Comparison of ENCODE assay signal across 9 cellular contexts in genomic region chr1:108747898-108748297, GRCh38. TPM values are rescaled to one million over a fixed set of nuclear protein-coding genes. Genes with fewer than 3 reads are reported as not detected.
A peak's percentile ranks its signal among the peaks of the same experiment; 100 is the strongest.
DNase-seq lines count a peak whose midpoint lies in the region; TF ChIP-seq lines count a peak whose summit lies in the region.
"Had no signal": no experiment of that assay in that cellular context is flagged by ENCODE, and none has a peak within 500 bp of the region (broad histone marks: within the 10 kb centered on the region; RNA-seq: fewer than 3 reads in every experiment).

No MANE protein-coding gene starts in this region.

- H3K4me1 ChIP-seq in Caco-2: no peaks in the 10 kb centered on the region
- H3K4me1 ChIP-seq in neural progenitor cell: peaks cover 10% of the 10 kb centered on the region

- no peaks in the 10 kb centered on the region for H3K9me3 Mint-ChIP-seq in Caco-2 (ENCODE audit: unreplicated experiment)
- H3K9me3 Mint-ChIP-seq in neural progenitor cell: no peaks in the 10 kb centered on the region
- H3K9me3 Mint-ChIP-seq: activated T-helper 2 cell treated with anti-CD3 and anti-CD28 coated beads, Interferon-gamma antibody, Interleukin-2, Interleukin-4, amounts not matched to agents 10 μg/mL and 5 μg/mL and 100 μg/mL, durations not matched to agents 14 hours and 24 hours and 36 hours had no signal

- H3K36me3 Mint-ChIP-seq in Caco-2 (ENCODE audit: insufficient read depth, unreplicated experiment) (peaks cover 12% of the 10 kb centered on the region), neural progenitor cell (peaks cover 8% of the 10 kb centered on the region)

- H4K20me1 ChIP-seq in neural progenitor cell (ENCODE audit: low read depth): no peaks in the 10 kb centered on the region

- H3K4me1 Mint-ChIP-seq in Caco-2 (ENCODE audit: low read depth, unreplicated experiment): peaks cover 9% of the 10 kb centered on the region
- peaks cover 19% of the 10 kb centered on the region for H3K4me1 Mint-ChIP-seq in neural progenitor cell

- no peak for DNase-seq in Caco-2
- peak; percentile 84 for DNase-seq in NOMO-1 treated with DMSO at 0.1 percent for 48 hours (lab: John Stamatoyannopoulos, UW; ENCODE audit: unreplicated experiment)
- DNase-seq in dorsolateral prefrontal cortex: no peak
- no peak for DNase-seq in neural progenitor cell (ENCODE audit: low spot score)
- DNase-seq in foreskin melanocyte: no peak
- DNase-seq in NCI-H748 (lab: John Stamatoyannopoulos, UW; ENCODE audit: unreplicated experiment): no peak
- DNase-seq in A172 (ENCODE audit: low spot score): no peak
- no peak for DNase-seq in NCI-H1930 (lab: John Stamatoyannopoulos, UW)

- H3K4me2 ChIP-seq in neural progenitor cell: peak overlapping the region; percentile 86

- H2AFZ ChIP-seq in neural progenitor cell (replicated peaks): no peak overlapping the region

- H3F3A ChIP-seq in neural progenitor cell (ENCODE audit: low read depth): peaks cover 12% of the 10 kb centered on the region

- no peak overlapping the region for H3K9ac ChIP-seq in neural progenitor cell

- H3K27ac Mint-ChIP-seq in Caco-2 (ENCODE audit: unreplicated experiment) (no peak overlapping the region), neural progenitor cell (no peak overlapping the region)

- H3K36me3 ChIP-seq in Caco-2 (ENCODE audit: control insufficient read depth, insufficient read depth, low read length) (no peaks in the 10 kb centered on the region), neural progenitor cell (peaks cover 4% of the 10 kb centered on the region)

- H3K4me3 ChIP-seq in Caco-2 (ENCODE audit: low read depth, low read length): no peak overlapping the region; the same call in 1 of the 2 replicates
- H3K4me3 ChIP-seq in dorsolateral prefrontal cortex: peak overlapping the region in 57 of 59 donors; percentile 67 to 99 (median 90)
- H3K4me3 ChIP-seq in neural progenitor cell: peak overlapping the region; percentile 81

- peaks cover 46% of the 10 kb centered on the region for H3K79me2 ChIP-seq in neural progenitor cell (ENCODE audit: low read depth)

- H3K27me3 Mint-ChIP-seq in Caco-2 (ENCODE audit: insufficient read depth, unreplicated experiment) (no peaks in the 10 kb centered on the region), neural progenitor cell (ENCODE audit: insufficient read depth, low read depth) (peaks cover 2% of the 10 kb centered on the region)

- H3K9me3 ChIP-seq in Caco-2: no peaks in the 10 kb centered on the region
- H3K9me3 ChIP-seq in neural progenitor cell (ENCODE audit: low read depth): no peaks in the 10 kb centered on the region

- POLR2A ChIA-PET in Caco-2 (lab: Charles Lee): no interaction called here

- H3K27ac ChIP-seq in dorsolateral prefrontal cortex (peak overlapping the region in 57 of 59 donors; percentile 83 to 100 (median 98)), neural progenitor cell (no peak overlapping the region)

- no peak for TF ChIP-seq CTCF in Caco-2 (IDR thresholded peaks at IDR 0.05; ENCODE audit: insufficient read depth in 1 of 2, low read depth in 1 of 2, low read length in 1 of 2, severe bottlenecking in 1 of 2, unreplicated experiment in 1 of 2)
- TF ChIP-seq CTCF in dorsolateral prefrontal cortex (IDR thresholded peaks at IDR 0.05 in 54 of 56, conservative IDR thresholded peaks at IDR 0.05 in 2 of 56; ENCODE audit: low read depth in 1 of 56, partially characterized antibody in 56 of 56): no peak
- TF ChIP-seq CTCF in neural progenitor cell (IDR thresholded peaks at IDR 0.05): no peak

- peak overlapping the region; percentile 100 for H3K4me3 Mint-ChIP-seq in Caco-2 (ENCODE audit: unreplicated experiment)
- peak overlapping the region; percentile 98 for H3K4me3 Mint-ChIP-seq in neural progenitor cell

- intact Hi-C loops in Caco-2 (cut with micrococcal nuclease; ENCODE audit: unreplicated experiment) (loop anchor here (2.0 to 5.0 kb wide), 2 partner anchors 45 to 56 kb away; partner anchors contain the start of gene PRPF38B), dorsolateral prefrontal cortex (cut with DNase I) (loop anchor here (2.0 to 10.0 kb wide), 6 partner anchors 29 to 357 kb away; partner anchors contain the start of genes GPSM2 (in 1 of the 2) and PRPF38B (in 1 of the 2))

- H3K27me3 ChIP-seq in Caco-2 (replicated peaks; ENCODE audit: control insufficient read depth, insufficient read depth, low read length): no peaks in the 10 kb centered on the region
- no peaks in the 10 kb centered on the region for H3K27me3 ChIP-seq in dorsolateral prefrontal cortex
- H3K27me3 ChIP-seq in neural progenitor cell: peaks cover 6% of the 10 kb centered on the region

- BruUV-seq in Caco-2 (replicated peaks; lab: Mats Ljungman, UMichigan): no TSS peak

- CTCF ChIA-PET in Caco-2 (lab: Charles Lee): no interaction called here

RNA-seq across cellular contexts. Expression of gene STXBP3, which starts 1.4 kb away (rescaled TPM):
- total RNA-seq in Caco-2 (2022) (24.1 and 34.3 TPM in 2 replicates), dorsolateral prefrontal cortex (100 to 1,000 TPM in 10 of 120 experiments, 10 to 100 TPM in 110; 46.9 to 162 (median 74.2) TPM), neural progenitor cell (ENCODE audit: low replicate concordance) (63.8 and 89.8 TPM in 2 replicates)
- 54.5 and 63.2 TPM in 2 replicates for total RNA-seq in A172 (2014; rRNA removed; shearing (Covaris generic))

RNA-seq across cellular contexts. Expression of gene FNDC7, which starts 35.2 kb away (rescaled TPM):
- total RNA-seq in Caco-2 (2022): 0.16 TPM in 1 of 2 replicates, not detected in the other
- total RNA-seq in dorsolateral prefrontal cortex: 1 to 10 TPM in 3 of 120 experiments, under 1 TPM in 91, not detected in 26; 0.13 to 1.1 (median 0.37) TPM
- 0.34 and 0.37 TPM in 2 replicates for total RNA-seq in neural progenitor cell (ENCODE audit: low replicate concordance)
- total RNA-seq in A172 (2014; rRNA removed; shearing (Covaris generic)): not detected in 2 replicates
- total RNA-seq: activated T-helper 2 cell treated with anti-CD3 and anti-CD28 coated beads, Interferon-gamma antibody, Interleukin-2, Interleukin-4, amounts not matched to agents 10 μg/mL and 5 μg/mL and 100 μg/mL, durations not matched to agents 14 hours and 24 hours and 36 hours had no signal

RNA-seq across cellular contexts. Expression of gene PRPF38B, which starts 55.8 kb away (rescaled TPM):
- total RNA-seq in Caco-2 (2022) (37.7 and 37.8 TPM in 2 replicates), dorsolateral prefrontal cortex (10 to 100 TPM; 22.4 to 46.1 (median 32.8) TPM), neural progenitor cell (ENCODE audit: low replicate concordance) (35.1 and 40.7 TPM in 2 replicates)
- 13.7 and 15.2 TPM in 2 replicates for total RNA-seq in A172 (2014; rRNA removed; shearing (Covaris generic))
